ENCODE assay signal across 9 cellular contexts in genomic region chr19:18306903-18307681, GRCh38. TPM values are rescaled to one million over a fixed set of nuclear protein-coding genes. Genes with fewer than 3 reads are reported as not detected.
A peak's percentile ranks its signal among the peaks of the same experiment; 100 is the strongest.
DNase-seq lines count a peak whose midpoint lies in the region; ATAC-seq, FAIRE-seq and TF ChIP-seq lines count a peak whose summit lies in the region.
"Had no signal": no experiment of that assay in that cellular context is flagged by ENCODE, and none has a peak within 500 bp of the region (broad histone marks: within the 10 kb centered on the region; RNA-seq: fewer than 3 reads in every experiment).

No MANE protein-coding gene starts in this region.

- DNase-seq in GM10266 (ENCODE audit: extremely low spot score) (peak; percentile 31), esophagus muscularis mucosa (ENCODE audit: extremely low spot score) (no peak), small intestine (no peak)
- peak; percentile 41 for DNase-seq in activated CD4-positive, alpha-beta memory T cell treated with anti-CD3 and anti-CD28 coated beads, Interleukin-2, amount 10 ng/mL, durations not matched to agents 7 days and 5 days
- DNase-seq in stimulated activated CD4-positive, alpha-beta T cell treated with anti-CD3 and anti-CD28 coated beads, Interleukin-12 subunit alpha, Interleukin-12 subunit beta, amount 100 ng/mL, for 4 hours, result no peak
- DNase-seq: stimulated activated CD4-positive, alpha-beta T cell treated with anti-CD3 and anti-CD28 coated beads, Interleukin-1b, Interleukin-23, amount 100 ng/mL, for 48 hours had no signal

- TF ChIP-seq EP300 in esophagus muscularis mucosa (IDR thresholded peaks at IDR 0.05), result no peak

- no peaks in the 10 kb centered on the region for H3K9me3 ChIP-seq in esophagus muscularis mucosa
- no peaks in the 10 kb centered on the region for H3K9me3 ChIP-seq in small intestine (ENCODE audit: control insufficient read depth, low read depth)

- no peak for TF ChIP-seq CTCF in GM10266 (IDR thresholded peaks at IDR 0.05; ENCODE audit: control insufficient read depth, insufficient read depth, low read depth, missing control alignments)
- peak in 2 of 3 experiments; percentile 19 to 21 for TF ChIP-seq CTCF in esophagus muscularis mucosa (IDR thresholded peaks at IDR 0.05)

- ATAC-seq in HG02571 (IDR thresholded peaks at IDR 0.05; ENCODE audit: unreplicated experiment) (no peak), GM19035 (IDR thresholded peaks at IDR 0.05; ENCODE audit: unreplicated experiment) (no peak), HG03025 (IDR thresholded peaks at IDR 0.05; ENCODE audit: low FRiP score, unreplicated experiment) (no peak)

- WGBS in esophagus muscularis mucosa, result 48% methylated on average over 29 of the region's 33 CpGs
- 63 to 85% (median 83%) methylated on average over 33 of the region's 33 CpGs for WGBS in small intestine, 3 donors

- no peaks in the 10 kb centered on the region for H3K9me3 Mint-ChIP-seq in activated CD4-positive, alpha-beta memory T cell treated with anti-CD3 and anti-CD28 coated beads, Interleukin-2, amount 10 ng/mL, durations not matched to agents 7 days and 5 days

- TF ChIP-seq POLR2A in esophagus muscularis mucosa (IDR thresholded peaks at IDR 0.05; ENCODE audit: low read depth), result no peak

- H3K4me1 ChIP-seq in esophagus muscularis mucosa (peaks cover 57 to 70% (median 61%) of the 10 kb centered on the region in 4 donors), small intestine (ENCODE audit: control insufficient read depth in 2 of 2, insufficient read depth in 1 of 2, low read depth in 1 of 2, low read length in 1 of 2) (peaks cover 7 to 12% of the 10 kb centered on the region in 2 donors)

- peak overlapping the region; percentile 93 for H3K4me3 Mint-ChIP-seq in activated CD4-positive, alpha-beta memory T cell treated with anti-CD3 and anti-CD28 coated beads, Interleukin-2, amount 10 ng/mL, durations not matched to agents 7 days and 5 days

- peaks cover 49% of the 10 kb centered on the region for H3K4me1 Mint-ChIP-seq in activated CD4-positive, alpha-beta memory T cell treated with anti-CD3 and anti-CD28 coated beads, Interleukin-2, amount 10 ng/mL, durations not matched to agents 7 days and 5 days

- H3K4me3 ChIP-seq in esophagus muscularis mucosa, result peak overlapping the region; percentile 5 to 22 (median 17)
- H3K4me3 ChIP-seq in small intestine (ENCODE audit: low read depth in 1 of 2, low read length in 2 of 2), result no peak overlapping the region

- peak overlapping the region; percentile 93 to 99 (median 98) for H3K27ac ChIP-seq in esophagus muscularis mucosa (replicated peaks in 1 of 4)
- H3K27ac ChIP-seq in small intestine (ENCODE audit: low read depth in 1 of 2, low read length in 1 of 2), result peak overlapping the region; percentile 50 to 63

- H3K27ac Mint-ChIP-seq in activated CD4-positive, alpha-beta memory T cell treated with anti-CD3 and anti-CD28 coated beads, Interleukin-2, amount 10 ng/mL, durations not matched to agents 7 days and 5 days, result peak overlapping the region; percentile 94

- no peak for FAIRE-seq in small intestine (lab: Jason Lieb, UNC)

- intact Hi-C loops in esophagus muscularis mucosa (cut with DNase I), result loop anchor here (1.0 kb wide), 1 partner anchor 16 kb away; the partner anchor contains the start of gene LSM4

- no peaks in the 10 kb centered on the region for H3K27me3 Mint-ChIP-seq in activated CD4-positive, alpha-beta memory T cell treated with anti-CD3 and anti-CD28 coated beads, Interleukin-2, amount 10 ng/mL, durations not matched to agents 7 days and 5 days

- H3K27me3 ChIP-seq in esophagus muscularis mucosa (no peaks in the 10 kb centered on the region), small intestine (ENCODE audit: control insufficient read depth in 2 of 2, insufficient read depth in 2 of 2, low read length in 2 of 2) (no peaks in the 10 kb centered on the region)

- peaks cover 60% of the 10 kb centered on the region for H3K36me3 Mint-ChIP-seq in activated CD4-positive, alpha-beta memory T cell treated with anti-CD3 and anti-CD28 coated beads, Interleukin-2, amount 10 ng/mL, durations not matched to agents 7 days and 5 days (ENCODE audit: low read depth)

- H3K36me3 ChIP-seq in esophagus muscularis mucosa, result peaks cover 7 to 44% (median 37%) of the 10 kb centered on the region in 4 donors
- peaks cover 2 to 4% of the 10 kb centered on the region in 2 donors for H3K36me3 ChIP-seq in small intestine (ENCODE audit: control insufficient read depth in 2 of 2, insufficient read depth in 2 of 2, low read length in 2 of 2)

- POLR2A ChIA-PET in activated CD4-positive, alpha-beta memory T cell treated with anti-CD3 and anti-CD28 coated beads, Interleukin-2, amount 10 ng/mL, durations not matched to agents 7 days and 5 days (lab: Charles Lee), result interaction anchor here (0.8 to 25.3 kb wide), 7 partner anchors 12 to 111 kb away, joined by 3 to 1184 read pairs (median 7); partner anchors contain the start of genes IQCN, JUND, LSM4 and SSBP4

- CTCF ChIA-PET in activated CD4-positive, alpha-beta memory T cell treated with anti-CD3 and anti-CD28 coated beads, Interleukin-2, amount 10 ng/mL, durations not matched to agents 7 days and 5 days (lab: Charles Lee), result interaction anchor here (0.5 to 3.4 kb wide), 7 partner anchors 13 to 103 kb away, joined by 3 to 46 read pairs (median 3); partner anchors contain the start of gene JUND

RNA-seq across cellular contexts. Expression of gene LSM4, which starts 15.8 kb away (rescaled TPM):
- total RNA-seq in activated CD4-positive, alpha-beta memory T cell treated with anti-CD3 and anti-CD28 coated beads, Interleukin-2, amount 10 ng/mL, durations not matched to agents 7 days and 5 days, result 100 to 1,000 TPM; 180 to 186 TPM
- total RNA-seq in esophagus muscularis mucosa, result 100 to 1,000 TPM in 1 of 4 donors, 10 to 100 TPM in 3; 86.8 to 116 (median 93.9) TPM
- 100 to 1,000 TPM; 166 to 269 (median 206) TPM for polyA plus RNA-seq in small intestine

RNA-seq across cellular contexts. Expression of gene JUND, which starts 25.7 kb away (rescaled TPM):
- 100 to 1,000 TPM; 390 to 402 TPM for total RNA-seq in activated CD4-positive, alpha-beta memory T cell treated with anti-CD3 and anti-CD28 coated beads, Interleukin-2, amount 10 ng/mL, durations not matched to agents 7 days and 5 days
- 100 to 1,000 TPM; 325 to 457 (median 403) TPM for total RNA-seq in esophagus muscularis mucosa
- 100 to 1,000 TPM; 129 to 211 (median 159) TPM for polyA plus RNA-seq in small intestine

RNA-seq across cellular contexts. Expression of gene IQCN, which starts 32.8 kb away (rescaled TPM):
- total RNA-seq in activated CD4-positive, alpha-beta memory T cell treated with anti-CD3 and anti-CD28 coated beads, Interleukin-2, amount 10 ng/mL, durations not matched to agents 7 days and 5 days, result 1 to 10 TPM; 1.6 to 1.7 TPM
- total RNA-seq in esophagus muscularis mucosa, result 1 to 10 TPM in 3 of 4 donors, under 1 TPM in 1; 0.52 to 2.5 (median 1.3) TPM
- polyA plus RNA-seq in small intestine, result 10 to 100 TPM in 1 of 3 donors, 1 to 10 TPM in 2; 1.5 to 15.2 (median 5.4) TPM

RNA-seq across cellular contexts. Expression of gene PGPEP1, which starts 33.3 kb away (rescaled TPM):
- 10 to 100 TPM; 42.7 to 44.0 TPM for total RNA-seq in activated CD4-positive, alpha-beta memory T cell treated with anti-CD3 and anti-CD28 coated beads, Interleukin-2, amount 10 ng/mL, durations not matched to agents 7 days and 5 days
- 10 to 100 TPM; 15.0 to 50.3 (median 28.0) TPM for total RNA-seq in esophagus muscularis mucosa
- polyA plus RNA-seq in small intestine, result 10 to 100 TPM; 29.1 to 47.0 (median 30.3) TPM

Comparison
In these comparisons a context has a peak if more than half of its experiments do, and no peak if none do; other contexts are left out.
1. DNase-seq: peak in GM10266 (single experiment) and activated CD4-positive, alpha-beta memory T cell treated with anti-CD3 and anti-CD28 coated beads, Interleukin-2, amount 10 ng/mL, durations not matched to agents 7 days and 5 days (single experiment); none in esophagus muscularis mucosa (single experiment), small intestine (single experiment) and stimulated activated CD4-positive, alpha-beta T cell treated with anti-CD3 and anti-CD28 coated beads, Interleukin-12 subunit alpha, Interleukin-12 subunit beta, amount 100 ng/mL, for 4 hours (single experiment).
2. H3K4me3 ChIP-seq: peak in esophagus muscularis mucosa (4 of 4); none in small intestine (0 of 2).